In genomic region chr11:44955019-44955738, GRCh38 we compare ENCODE assay signal across 9 cellular contexts. TPM values are rescaled to one million over a fixed set of nuclear protein-coding genes. Genes with fewer than 3 reads are reported as not detected.
DNase-seq lines count a peak whose midpoint lies in the region; ATAC-seq, FAIRE-seq and TF ChIP-seq lines count a peak whose summit lies in the region.
"Had no signal": no experiment of that assay in that cellular context is flagged by ENCODE, and none has a peak within 500 bp of the region (broad histone marks: within the 10 kb centered on the region; RNA-seq: fewer than 3 reads in every experiment).

No MANE protein-coding gene starts in this region.

- no peaks in the 10 kb centered on the region for H3K36me3 ChIP-seq in psoas muscle (ENCODE audit: insufficient read depth in 1 of 2, low read depth in 1 of 2)

- peaks cover 0 to 9% (median 0%) of the 10 kb centered on the region in 3 donors for H3K27me3 ChIP-seq in psoas muscle (ENCODE audit: insufficient read depth in 3 of 3, low read length in 2 of 3)

- no peak for FAIRE-seq in RCC 7860 (lab: Jason Lieb, UNC)
- FAIRE-seq: A204.1 had no signal

- H3K4me1 ChIP-seq in psoas muscle: no peaks in the 10 kb centered on the region

- no peaks in the 10 kb centered on the region for H3K9me3 ChIP-seq in psoas muscle

- no peak overlapping the region for H3K27ac ChIP-seq in psoas muscle

- no peak overlapping the region for H3K4me3 ChIP-seq in psoas muscle

- ATAC-seq in psoas muscle: peak; percentile 39 to 56 (median 53)
- ATAC-seq in HG02970 (IDR thresholded peaks at IDR 0.05; ENCODE audit: low FRiP score, unreplicated experiment): no peak

- intact Hi-C loops in psoas muscle (cut with DNase I): no loop called here

- no peak for TF ChIP-seq CTCF in psoas muscle (IDR thresholded peaks at IDR 0.05)

- peak; percentile 31 for DNase-seq in NCI-H146 (lab: John Stamatoyannopoulos, UW)
- no peak for DNase-seq in NCI-H146 treated with DMSO at 0.1 percent for 48 hours (lab: John Stamatoyannopoulos, UW; ENCODE audit: unreplicated experiment)
- DNase-seq in RCC 7860 (ENCODE audit: low spot score): peak; percentile 33
- DNase-seq in fibroblast of the conjunctiva (ENCODE audit: low read depth): peak; percentile 47
- peak; percentile 73 to 77 for DNase-seq in psoas muscle
- DNase-seq in midbrain (lab: John Stamatoyannopoulos, UW): no peak
- DNase-seq in NCI-H526 (lab: John Stamatoyannopoulos, UW): no peak

- WGBS in psoas muscle, 3 donors: 66 to 77% (median 67%) methylated on average over 5 of the region's 5 CpGs

RNA-seq across cellular contexts. Expression of gene TP53I11, which starts 4.5 kb away (rescaled TPM):
- 10 to 100 TPM in 3 of 4 donors, 1 to 10 TPM in 1; 8.3 to 16.5 (median 15.0) TPM for total RNA-seq in psoas muscle
- polyA plus RNA-seq in psoas muscle: 1 to 10 TPM; 4.8 to 8.2 (median 4.9) TPM

Comparison
In these comparisons a context has a peak if more than half of its experiments do, and no peak if none do; other contexts are left out.
1. DNase-seq: peak in NCI-H146 (single experiment), RCC 7860 (single experiment), fibroblast of the conjunctiva (single experiment) and psoas muscle (2 of 2); none in NCI-H146 treated with DMSO at 0.1 percent for 48 hours (single experiment), midbrain (single experiment) and NCI-H526 (0 of 2).